Comparison of ENCODE assay signal across 17 cellular contexts in genomic region chr14:72651081-72651480, GRCh38.
DNase-seq lines count a peak whose midpoint lies in the region; ATAC-seq and TF ChIP-seq lines count a peak whose summit lies in the region.
"Had no signal": no experiment of that assay in that cellular context is flagged by ENCODE, and none has a peak within 500 bp of the region (broad histone marks: within the 10 kb centered on the region; RNA-seq: fewer than 3 reads in every experiment).

No MANE protein-coding gene starts in this region.

- H3K27ac ChIP-seq in SJCRH30 (no peak overlapping the region), ovary (no peak overlapping the region), uterus (no peak overlapping the region)
- H3K27ac ChIP-seq: C4-2B, VCaP had no signal

- peaks cover 4% of the 10 kb centered on the region; the same call in 1 of the 2 replicates for H3K4me1 ChIP-seq in SJCRH30
- peaks cover 11% of the 10 kb centered on the region for H3K4me1 ChIP-seq in ovary (ENCODE audit: insufficient read depth)
- H3K4me1 ChIP-seq in uterus = no peaks in the 10 kb centered on the region

- TF ChIP-seq CTCF in fibroblast of the aortic adventitia (IDR thresholded peaks at IDR 0.05; ENCODE audit: insufficient read depth, low read length) (no peak), ovary (IDR thresholded peaks at IDR 0.05) (no peak), uterus (IDR thresholded peaks at IDR 0.05) (no peak)

- intact Hi-C loops in ovary (cut with DNase I) = loop anchor here in 2 of 4 donors (5.0 to 10.0 kb wide), 3 partner anchors 116 to 1314 kb away; no protein-coding TSS in a partner anchor
- intact Hi-C loops in uterus (cut with DNase I; ENCODE audit: low total_unique reads) = no loop called here

- H3K27me3 ChIP-seq in SJCRH30 (no peaks in the 10 kb centered on the region), ovary (no peaks in the 10 kb centered on the region), uterus (no peaks in the 10 kb centered on the region)

- ATAC-seq in GM19463 (IDR thresholded peaks at IDR 0.05; ENCODE audit: unreplicated experiment) = no peak
- ATAC-seq: activated CD8-positive, alpha-beta T cell treated with anti-CD3 and anti-CD28 coated beads, Interleukin-2, amount 10 ng/mL, durations not matched to agents 7 days and 5 days; activated T-helper 17 cell treated with anti-CD3 and anti-CD28 coated beads, Interleukin-2, amount 50 U/mL, for 72 hours; left colon; natural killer cell had no signal

- TF ChIP-seq POLR2A in ovary (IDR thresholded peaks at IDR 0.05) (no peak), uterus (IDR thresholded peaks at IDR 0.05) (no peak)

- WGBS in ovary, 3 donors = 18 to 32% (median 24%) methylated on average over 6 of the region's 6 CpGs

- DNase-seq in GM03348 (ENCODE audit: low spot score) (peak; percentile 31), SJCRH30 (peak; percentile 10 to 16), fibroblast of the aortic adventitia (ENCODE audit: low read depth) (peak; percentile 43), ovary (peak in 4 of 5 donors; percentile 36 to 66 (median 44)), DMS79 treated with DMSO at 0.1 percent for 48 hours (lab: John Stamatoyannopoulos, UW) (no peak), uterus (no peak)
- DNase-seq: activated CD8-positive, alpha-beta T cell treated with anti-CD3 and anti-CD28 coated beads, Interleukin-2, amount 10 ng/mL, durations not matched to agents 7 days and 5 days; amniotic stem cell; GOT3; left colon; natural killer cell; NCI-H187 treated with DMSO at 0.1 percent for 48 hours; NCI-H510A treated with DMSO at 0.1 percent for 48 hours had no signal

- H3K36me3 ChIP-seq in SJCRH30 (no peaks in the 10 kb centered on the region), ovary (no peaks in the 10 kb centered on the region), uterus (no peaks in the 10 kb centered on the region)

- H3K9me3 ChIP-seq in SJCRH30 (replicated peaks) (no peaks in the 10 kb centered on the region), ovary (no peaks in the 10 kb centered on the region), uterus (no peaks in the 10 kb centered on the region)

- H3K4me3 ChIP-seq in SJCRH30 (no peak overlapping the region), fibroblast of the aortic adventitia (ENCODE audit: low read depth, low read length) (no peak overlapping the region), ovary (no peak overlapping the region), uterus (no peak overlapping the region)

- TF ChIP-seq EP300 in ovary (IDR thresholded peaks at IDR 0.05) = no peak

Comparison
In these comparisons a context has a peak if more than half of its experiments do, and no peak if none do; other contexts are left out.
1. DNase-seq: peak in GM03348 (single experiment), SJCRH30 (2 of 2), fibroblast of the aortic adventitia (single experiment) and ovary (4 of 5); none in DMS79 treated with DMSO at 0.1 percent for 48 hours (single experiment) and uterus (0 of 2).